8 cellular contexts compared by ENCODE assay signal in genomic region chr1:30881266-30882181, GRCh38. TPM values are rescaled to one million over a fixed set of nuclear protein-coding genes. Genes with fewer than 3 reads are reported as not detected.
DNase-seq lines count a peak whose midpoint lies in the region; ATAC-seq and TF ChIP-seq lines count a peak whose summit lies in the region.

No MANE protein-coding gene starts in this region.

- no peak overlapping the region for H3K27ac Mint-ChIP-seq in CD4-positive, alpha-beta T cell

- H3K4me3 Mint-ChIP-seq in CD4-positive, alpha-beta T cell: no peak overlapping the region

- WGBS in tibial nerve, 2 donors: 71 to 72% methylated on average over 21 to 27 of the region's 27 CpGs

- no peak overlapping the region for H3K4me3 ChIP-seq in tibial nerve

- POLR2A ChIA-PET in CD4-positive, alpha-beta T cell (lab: Charles Lee): no interaction called here

- intact Hi-C loops in Right ventricle myocardium inferior (cut with DNase I) (no loop called here), Right ventricle myocardium superior (cut with DNase I) (no loop called here), sciatic nerve (cut with DNase I) (no loop called here)
- intact Hi-C loops in CD4-positive, alpha-beta T cell (cut with DNase I, micrococcal nuclease): no loop called here

- H3K9me3 Mint-ChIP-seq in CD4-positive, alpha-beta T cell: no peaks in the 10 kb centered on the region

- H3K27me3 ChIP-seq in tibial nerve: no peaks in the 10 kb centered on the region
- H3K27me3 ChIP-seq in CD4-positive, alpha-beta T cell (ENCODE audit: control insufficient read depth, insufficient read depth, low read length): peaks cover 2% of the 10 kb centered on the region

- no peak for TF ChIP-seq POLR2A in tibial nerve (IDR thresholded peaks at IDR 0.05)

- H3K27ac ChIP-seq in tibial nerve: peak overlapping the region; percentile 9 to 91 (median 50)
- no peak overlapping the region for H3K27ac ChIP-seq in CD4-positive, alpha-beta T cell (ENCODE audit: low read depth, low read length)

- no peak for TF ChIP-seq CTCF in tibial nerve (IDR thresholded peaks at IDR 0.05)
- no peak for TF ChIP-seq CTCF in CD4-positive, alpha-beta T cell (IDR thresholded peaks at IDR 0.05)

- CTCF ChIA-PET in CD4-positive, alpha-beta T cell (lab: Charles Lee): no interaction called here

- H3K9me3 ChIP-seq in tibial nerve: no peaks in the 10 kb centered on the region
- H3K9me3 ChIP-seq in CD4-positive, alpha-beta T cell (ENCODE audit: control insufficient read depth, low read length): no peaks in the 10 kb centered on the region

- peaks cover 0 to 3% (median 0%) of the 10 kb centered on the region in 3 donors for H3K36me3 ChIP-seq in tibial nerve

- DNase-seq in Right ventricle myocardium inferior (ENCODE audit: missing footprints) (peak; percentile 63), Right ventricle myocardium superior (no peak), UCSD-AML1 (lab: John Stamatoyannopoulos, UW; ENCODE audit: unreplicated experiment) (peak; percentile 32), tibial nerve (ENCODE audit: low spot score in 2 of 2) (no peak), NCI-H2196 treated with DMSO at 0.1 percent for 48 hours (lab: John Stamatoyannopoulos, UW; ENCODE audit: unreplicated experiment) (no peak), sciatic nerve (ENCODE audit: low spot score) (no peak)
- no peak for DNase-seq in CD4-positive, alpha-beta T cell

- ATAC-seq in Right ventricle myocardium inferior (no peak), Right ventricle myocardium superior (ENCODE audit: poor library complexity) (no peak), HG02981 (IDR thresholded peaks at IDR 0.05; ENCODE audit: unreplicated experiment) (peak; percentile 76), sciatic nerve (no peak)
- ATAC-seq in CD4-positive, alpha-beta T cell (ENCODE audit: poor library complexity): no peak

- TF ChIP-seq EP300 in tibial nerve (IDR thresholded peaks at IDR 0.05): no peak

- H3K4me1 ChIP-seq in tibial nerve: peaks cover 0 to 91% (median 42%) of the 10 kb centered on the region in 4 donors

- no peaks in the 10 kb centered on the region for H3K4me1 Mint-ChIP-seq in CD4-positive, alpha-beta T cell (ENCODE audit: low read depth)

- peaks cover 37% of the 10 kb centered on the region for H3K27me3 Mint-ChIP-seq in CD4-positive, alpha-beta T cell

- no peaks in the 10 kb centered on the region for H3K36me3 Mint-ChIP-seq in CD4-positive, alpha-beta T cell (ENCODE audit: low read depth)

RNA-seq across cellular contexts. Expression of gene SDC3, which starts 27.0 kb away (rescaled TPM):
- 28.5 TPM for total RNA-seq in Right ventricle myocardium inferior
- total RNA-seq in Right ventricle myocardium superior: 19.9 TPM
- 10 to 100 TPM; 47.1 to 78.9 (median 64.2) TPM for total RNA-seq in tibial nerve
- total RNA-seq in CD4-positive, alpha-beta T cell: under 1 TPM in 1 of 2 experiments, not detected in 1; 0.14 TPM
- 84.9 TPM for total RNA-seq in sciatic nerve

Comparison
In these comparisons a context has a peak if more than half of its experiments do, and no peak if none do; other contexts are left out.
1. DNase-seq: peak in Right ventricle myocardium inferior (single experiment) and UCSD-AML1 (single experiment); none in Right ventricle myocardium superior (single experiment), tibial nerve (0 of 2), CD4-positive, alpha-beta T cell (0 of 10), NCI-H2196 treated with DMSO at 0.1 percent for 48 hours (single experiment) and sciatic nerve (single experiment).
2. RNA of gene SDC3, which starts 27.0 kb away (total RNA-seq): 84.9 TPM in sciatic nerve (single experiment), 47.1 to 78.9 TPM in tibial nerve, 28.5 TPM in Right ventricle myocardium inferior (single experiment) and 19.9 TPM in Right ventricle myocardium superior (single experiment); 0.14 TPM in CD4-positive, alpha-beta T cell; every median in the first group is over 10 times any median in the second.